In the genomic region with DNA sequence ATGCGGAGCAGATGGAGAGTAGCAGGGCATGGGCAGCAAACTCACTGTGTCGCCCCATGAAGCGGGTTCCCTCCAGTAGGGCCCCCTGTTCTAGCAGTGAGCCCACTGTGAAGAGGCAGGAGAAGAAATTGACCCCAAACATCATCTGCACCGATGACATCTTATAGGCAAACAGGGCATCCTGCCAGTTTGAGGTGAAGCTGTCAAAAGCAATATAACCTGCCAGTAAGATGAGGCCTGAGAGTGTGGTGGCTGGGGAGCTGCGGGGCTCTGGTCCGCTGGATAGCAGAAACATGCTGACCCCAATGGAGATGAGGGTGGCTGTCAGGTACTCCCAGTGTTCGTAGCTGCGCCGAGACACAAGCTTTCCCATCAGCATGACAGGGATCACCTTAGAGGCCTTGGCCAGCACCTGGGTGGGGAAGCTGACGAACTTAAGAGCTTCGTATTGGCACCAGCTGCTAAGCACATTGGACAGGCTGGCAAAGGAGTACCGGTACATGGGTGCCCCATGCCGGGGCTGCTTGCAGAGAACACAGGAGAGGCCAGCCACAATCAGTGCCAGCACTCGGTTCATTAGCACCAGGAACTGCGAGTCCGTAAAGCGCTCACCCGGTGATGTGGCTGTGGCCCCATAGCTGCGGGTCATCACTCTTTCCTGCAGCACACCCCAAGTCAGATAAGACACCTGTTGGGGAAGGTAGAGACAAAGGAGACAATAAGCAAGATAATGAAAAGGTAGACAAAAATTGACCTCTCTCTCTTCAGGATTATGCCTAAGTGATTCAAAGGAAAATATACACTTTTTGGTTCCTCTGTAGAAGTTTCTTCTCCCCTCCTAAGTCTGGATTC, we compare ENCODE assay signal across 9 cellular contexts. TPM values are rescaled to one million over a fixed set of nuclear protein-coding genes. Genes with fewer than 3 reads are reported as not detected.
DNase-seq lines count a peak whose midpoint lies in the region; ATAC-seq and TF ChIP-seq lines count a peak whose summit lies in the region.
"Had no signal": no experiment of that assay in that cellular context is flagged by ENCODE, and none has a peak within 500 bp of the region (broad histone marks: within the 10 kb centered on the region; RNA-seq: fewer than 3 reads in every experiment).

No MANE protein-coding gene starts in this region.

- no peak for TF ChIP-seq EP300 in Ishikawa (IDR thresholded peaks at IDR 0.05; ENCODE audit: borderline replicate concordance)

- peak overlapping the region; percentile 88 for H3K4me3 Mint-ChIP-seq in CD8-positive, alpha-beta T cell
- H3K4me3 Mint-ChIP-seq in activated T-helper 1 cell treated with anti-CD3 and anti-CD28 coated beads, Interleukin-12 subunit alpha, Interleukin-12 subunit beta, Interleukin-2, Interleukin-4 antibody, amounts not matched to agents 30 ng/mL and 10 ng/mL and 1 ng/mL, durations not matched to agents 14 hours and 24 hours and 36 hours: peak overlapping the region; percentile 90
- peak overlapping the region; percentile 78 to 97 (median 88) for H3K4me3 Mint-ChIP-seq in naive thymus-derived CD8-positive, alpha-beta T cell

- H3K36me3 Mint-ChIP-seq in CD8-positive, alpha-beta T cell: peaks cover 79% of the 10 kb centered on the region
- H3K36me3 Mint-ChIP-seq in activated T-helper 1 cell treated with anti-CD3 and anti-CD28 coated beads, Interleukin-12 subunit alpha, Interleukin-12 subunit beta, Interleukin-2, Interleukin-4 antibody, amounts not matched to agents 30 ng/mL and 10 ng/mL and 1 ng/mL, durations not matched to agents 14 hours and 24 hours and 36 hours (ENCODE audit: low read depth): peaks cover 68% of the 10 kb centered on the region
- peaks cover 8 to 62% (median 25%) of the 10 kb centered on the region in 3 donors for H3K36me3 Mint-ChIP-seq in naive thymus-derived CD8-positive, alpha-beta T cell

- H3K27ac ChIP-seq in CD8-positive, alpha-beta T cell (ENCODE audit: low read depth, low read length): no peak overlapping the region

- DNase-seq in CD8-positive, alpha-beta T cell: no peak
- no peak for DNase-seq in activated T-helper 1 cell treated with anti-CD3 and anti-CD28 coated beads, Interleukin-12 subunit alpha, Interleukin-12 subunit beta, Interleukin-2, Interleukin-4 antibody, amounts not matched to agents 30 ng/mL and 10 ng/mL and 1 ng/mL, durations not matched to agents 14 hours and 24 hours and 36 hours (ENCODE audit: low spot score)
- no peak for DNase-seq in naive thymus-derived CD8-positive, alpha-beta T cell
- no peak for DNase-seq in NCI-H128 (lab: John Stamatoyannopoulos, UW; ENCODE audit: unreplicated experiment)
- no peak for DNase-seq in SHP77 treated with DMSO at 0.1 percent for 48 hours (lab: John Stamatoyannopoulos, UW)
- DNase-seq in ureter (ENCODE audit: low spot score): no peak
- DNase-seq: T-helper 9 cell had no signal

- intact Hi-C loops in CD8-positive, alpha-beta T cell (cut with DNase I, micrococcal nuclease): no loop called here
- intact Hi-C loops in activated T-helper 1 cell treated with anti-CD3 and anti-CD28 coated beads, Interleukin-12 subunit alpha, Interleukin-12 subunit beta, Interleukin-2, Interleukin-4 antibody, amounts not matched to agents 30 ng/mL and 10 ng/mL and 1 ng/mL, durations not matched to agents 14 hours and 24 hours and 36 hours (cut with micrococcal nuclease): no loop called here

- no peaks in the 10 kb centered on the region for H3K27me3 ChIP-seq in CD8-positive, alpha-beta T cell (ENCODE audit: insufficient read depth, low read length)

- no peaks in the 10 kb centered on the region for H3K9me3 Mint-ChIP-seq in CD8-positive, alpha-beta T cell
- H3K9me3 Mint-ChIP-seq in activated T-helper 1 cell treated with anti-CD3 and anti-CD28 coated beads, Interleukin-12 subunit alpha, Interleukin-12 subunit beta, Interleukin-2, Interleukin-4 antibody, amounts not matched to agents 30 ng/mL and 10 ng/mL and 1 ng/mL, durations not matched to agents 14 hours and 24 hours and 36 hours: no peaks in the 10 kb centered on the region
- H3K9me3 Mint-ChIP-seq in naive thymus-derived CD8-positive, alpha-beta T cell: no peaks in the 10 kb centered on the region

- peak overlapping the region; percentile 83 for H3K27ac Mint-ChIP-seq in CD8-positive, alpha-beta T cell
- peak overlapping the region; percentile 79 for H3K27ac Mint-ChIP-seq in activated T-helper 1 cell treated with anti-CD3 and anti-CD28 coated beads, Interleukin-12 subunit alpha, Interleukin-12 subunit beta, Interleukin-2, Interleukin-4 antibody, amounts not matched to agents 30 ng/mL and 10 ng/mL and 1 ng/mL, durations not matched to agents 14 hours and 24 hours and 36 hours
- H3K27ac Mint-ChIP-seq in naive thymus-derived CD8-positive, alpha-beta T cell: peak overlapping the region; percentile 71 to 94 (median 92)

- H3K4me1 ChIP-seq in CD8-positive, alpha-beta T cell (ENCODE audit: insufficient read depth, low read length): peaks cover 28% of the 10 kb centered on the region

- peaks cover 64% of the 10 kb centered on the region for H3K4me1 Mint-ChIP-seq in CD8-positive, alpha-beta T cell (ENCODE audit: low read depth)
- H3K4me1 Mint-ChIP-seq in activated T-helper 1 cell treated with anti-CD3 and anti-CD28 coated beads, Interleukin-12 subunit alpha, Interleukin-12 subunit beta, Interleukin-2, Interleukin-4 antibody, amounts not matched to agents 30 ng/mL and 10 ng/mL and 1 ng/mL, durations not matched to agents 14 hours and 24 hours and 36 hours (ENCODE audit: low read depth): peaks cover 77% of the 10 kb centered on the region
- H3K4me1 Mint-ChIP-seq in naive thymus-derived CD8-positive, alpha-beta T cell: peaks cover 44 to 83% (median 71%) of the 10 kb centered on the region in 4 donors

- POLR2A ChIA-PET in CD8-positive, alpha-beta T cell (lab: Charles Lee): interaction anchor here (1.2 to 4.6 kb wide), 3 partner anchors 8 to 31 kb away, joined by 3 to 114 read pairs (median 10); partner anchors contain the start of genes HSP90AB1 and SLC29A1
- POLR2A ChIA-PET in naive thymus-derived CD8-positive, alpha-beta T cell (lab: Charles Lee): interaction anchor here (0.5 to 5.9 kb wide), 4 partner anchors 9 to 39 kb away, joined by 3 to 156 read pairs (median 6); partner anchors contain the start of gene HSP90AB1

- CTCF ChIA-PET in CD8-positive, alpha-beta T cell (lab: Charles Lee): interaction anchor here (0.9 to 6.3 kb wide), 6 partner anchors 10 to 155 kb away, joined by 3 to 67 read pairs (median 11); partner anchors contain the start of genes HSP90AB1 and NFKBIE

- TF ChIP-seq CTCF in CD8-positive, alpha-beta T cell (IDR thresholded peaks at IDR 0.05): no peak

- H3K9me3 ChIP-seq in CD8-positive, alpha-beta T cell (ENCODE audit: low read length): no peaks in the 10 kb centered on the region

- no peak overlapping the region for H3K4me3 ChIP-seq in CD8-positive, alpha-beta T cell (ENCODE audit: low read depth, low read length)

- H3K27me3 Mint-ChIP-seq in CD8-positive, alpha-beta T cell (ENCODE audit: low read depth): no peaks in the 10 kb centered on the region
- no peaks in the 10 kb centered on the region for H3K27me3 Mint-ChIP-seq in activated T-helper 1 cell treated with anti-CD3 and anti-CD28 coated beads, Interleukin-12 subunit alpha, Interleukin-12 subunit beta, Interleukin-2, Interleukin-4 antibody, amounts not matched to agents 30 ng/mL and 10 ng/mL and 1 ng/mL, durations not matched to agents 14 hours and 24 hours and 36 hours (ENCODE audit: insufficient read depth)
- H3K27me3 Mint-ChIP-seq in naive thymus-derived CD8-positive, alpha-beta T cell: no peaks in the 10 kb centered on the region

- TF ChIP-seq RAD21 in Ishikawa (IDR thresholded peaks at IDR 0.05; ENCODE audit: low read depth): no peak

- no peak for ATAC-seq in CD8-positive, alpha-beta T cell
- ATAC-seq in naive thymus-derived CD8-positive, alpha-beta T cell: no peak
- no peak for ATAC-seq in GM21737 (IDR thresholded peaks at IDR 0.05; ENCODE audit: unreplicated experiment)

- H3K36me3 ChIP-seq in CD8-positive, alpha-beta T cell (ENCODE audit: insufficient read depth, low read length): peaks cover 39% of the 10 kb centered on the region

RNA-seq across cellular contexts. Expression of gene SLC35B2, which starts 2.1 kb away (rescaled TPM):
- total RNA-seq in CD8-positive, alpha-beta T cell: 1 to 10 TPM; 6.3 to 6.4 TPM
- total RNA-seq in activated T-helper 1 cell treated with anti-CD3 and anti-CD28 coated beads, Interleukin-12 subunit alpha, Interleukin-12 subunit beta, Interleukin-2, Interleukin-4 antibody, amounts not matched to agents 30 ng/mL and 10 ng/mL and 1 ng/mL, durations not matched to agents 14 hours and 24 hours and 36 hours: 29.2 and 30.1 TPM in 2 replicates
- total RNA-seq in naive thymus-derived CD8-positive, alpha-beta T cell: 10 to 100 TPM; 18.0 to 18.3 TPM
- polyA plus RNA-seq in naive thymus-derived CD8-positive, alpha-beta T cell: 10 to 100 TPM; 31.9 to 40.1 (median 39.0) TPM
- total RNA-seq in ureter: 33.6 TPM

RNA-seq across cellular contexts. Expression of gene HSP90AB1, which starts 8.3 kb away (rescaled TPM):
- total RNA-seq in CD8-positive, alpha-beta T cell: 100 to 1,000 TPM; 561 to 585 TPM
- 2,065 and 2,095 TPM in 2 replicates for total RNA-seq in activated T-helper 1 cell treated with anti-CD3 and anti-CD28 coated beads, Interleukin-12 subunit alpha, Interleukin-12 subunit beta, Interleukin-2, Interleukin-4 antibody, amounts not matched to agents 30 ng/mL and 10 ng/mL and 1 ng/mL, durations not matched to agents 14 hours and 24 hours and 36 hours
- total RNA-seq in naive thymus-derived CD8-positive, alpha-beta T cell: 100 to 1,000 TPM; 480 to 502 TPM
- 100 to 1,000 TPM; 420 to 607 (median 518) TPM for polyA plus RNA-seq in naive thymus-derived CD8-positive, alpha-beta T cell
- 936 TPM for total RNA-seq in ureter

RNA-seq across cellular contexts. Expression of gene NFKBIE, which starts 10.2 kb away (rescaled TPM):
- 10 to 100 TPM; 44.5 to 45.8 TPM for total RNA-seq in CD8-positive, alpha-beta T cell
- total RNA-seq in activated T-helper 1 cell treated with anti-CD3 and anti-CD28 coated beads, Interleukin-12 subunit alpha, Interleukin-12 subunit beta, Interleukin-2, Interleukin-4 antibody, amounts not matched to agents 30 ng/mL and 10 ng/mL and 1 ng/mL, durations not matched to agents 14 hours and 24 hours and 36 hours: 23.2 and 29.0 TPM in 2 replicates
- 10 to 100 TPM; 11.4 to 14.4 TPM for total RNA-seq in naive thymus-derived CD8-positive, alpha-beta T cell
- 1 to 10 TPM; 2.7 to 4.1 (median 3.6) TPM for polyA plus RNA-seq in naive thymus-derived CD8-positive, alpha-beta T cell
- total RNA-seq in ureter: 8.0 TPM

RNA-seq across cellular contexts. Expression of gene TMEM151B, which starts 15.1 kb away (rescaled TPM):
- not detected for total RNA-seq in CD8-positive, alpha-beta T cell
- 0.29 TPM in 1 of 2 replicates, not detected in the other for total RNA-seq in activated T-helper 1 cell treated with anti-CD3 and anti-CD28 coated beads, Interleukin-12 subunit alpha, Interleukin-12 subunit beta, Interleukin-2, Interleukin-4 antibody, amounts not matched to agents 30 ng/mL and 10 ng/mL and 1 ng/mL, durations not matched to agents 14 hours and 24 hours and 36 hours
- total RNA-seq in naive thymus-derived CD8-positive, alpha-beta T cell: not detected
- not detected for polyA plus RNA-seq in naive thymus-derived CD8-positive, alpha-beta T cell
- total RNA-seq in ureter: not detected

RNA-seq across cellular contexts. Expression of gene SLC29A1, which starts 31.8 kb away (rescaled TPM):
- 1 to 10 TPM in 1 of 2 experiments, under 1 TPM in 1; 0.79 to 1.2 TPM for total RNA-seq in CD8-positive, alpha-beta T cell
- total RNA-seq in activated T-helper 1 cell treated with anti-CD3 and anti-CD28 coated beads, Interleukin-12 subunit alpha, Interleukin-12 subunit beta, Interleukin-2, Interleukin-4 antibody, amounts not matched to agents 30 ng/mL and 10 ng/mL and 1 ng/mL, durations not matched to agents 14 hours and 24 hours and 36 hours: 121 and 122 TPM in 2 replicates
- total RNA-seq in naive thymus-derived CD8-positive, alpha-beta T cell: 1 to 10 TPM; 1.3 to 2.3 TPM
- polyA plus RNA-seq in naive thymus-derived CD8-positive, alpha-beta T cell: 1 to 10 TPM; 2.0 to 2.6 (median 2.5) TPM
- 58.1 TPM for total RNA-seq in ureter
